17 cellular contexts compared by ENCODE assay signal in genomic region chr5:141787376-141787775, GRCh38.
"Had no signal": no experiment of that assay in that cellular context is flagged by ENCODE, and none has a peak within 500 bp of the region (broad histone marks: within the 10 kb centered on the region; RNA-seq: fewer than 3 reads in every experiment).

No MANE protein-coding gene starts in this region.

- H3K9me3 ChIP-seq: sigmoid colon, spleen, upper lobe of right lung had no signal

- H3K27me3 ChIP-seq: upper lobe of right lung had no signal

- H3K4me1 ChIP-seq: sigmoid colon, spleen, upper lobe of right lung had no signal

- H3K27ac ChIP-seq: cardiac muscle cell, sigmoid colon, spleen, upper lobe of right lung, VCaP had no signal

- H3K36me3 ChIP-seq: cardiac muscle cell, sigmoid colon, spleen, upper lobe of right lung had no signal

- ATAC-seq: effector memory CD8-positive, alpha-beta T cell; naive thymus-derived CD8-positive, alpha-beta T cell; stimulated activated naive B cell treated with anti-CD40 and anti-IgM and Interleukin-4, amounts not matched to agents 10 μg/mL and 1 μg/mL and 100 μg/mL, for 72 hours; upper lobe of right lung had no signal

- H3K4me3 ChIP-seq: cardiac muscle cell, sigmoid colon, spleen, upper lobe of right lung had no signal

- DNase-seq: activated CD4-positive, CD25-positive, alpha-beta regulatory T cell treated with anti-CD3 and anti-CD28 coated beads, Interleukin-2, amount 50 U/mL, for 72 hours; activated CD8-positive, alpha-beta memory T cell treated with anti-CD3 and anti-CD28 coated beads for 24 hours; activated CD8-positive, alpha-beta memory T cell treated with anti-CD3 and anti-CD28 coated beads, Interleukin-2, amount 50 U/mL, for 48 hours; activated effector memory CD4-positive, alpha-beta T cell treated with Interleukin-2 at 50 U/mL for 16 hours; activated naive CD4-positive, alpha-beta T cell treated with anti-CD3 and anti-CD28 coated beads, Interleukin-2, amount 50 U/mL, for 16 hours; activated T-cell treated with anti-CD3 and anti-CD28 coated beads, Interleukin-2, amount 50 U/mL, for 48 hours; dermis blood vessel endothelial cell; effector memory CD8-positive, alpha-beta T cell; mesendoderm; naive thymus-derived CD8-positive, alpha-beta T cell; sigmoid colon; stimulated activated naive B cell treated with anti-CD40 and anti-IgM and Interleukin-4, amounts not matched to agents 10 μg/mL and 1 μg/mL and 100 μg/mL, for 72 hours; T-helper 2 cell; upper lobe of right lung had no signal
